Comparison of ENCODE assay signal across 10 cellular contexts in genomic region chr13:32284927-32285632, GRCh38. TPM values are rescaled to one million over a fixed set of nuclear protein-coding genes. Genes with fewer than 3 reads are reported as not detected.
DNase-seq lines count a peak whose midpoint lies in the region; ATAC-seq and TF ChIP-seq lines count a peak whose summit lies in the region.
"Had no signal": no experiment of that assay in that cellular context is flagged by ENCODE, and none has a peak within 500 bp of the region (broad histone marks: within the 10 kb centered on the region; RNA-seq: fewer than 3 reads in every experiment).

No MANE protein-coding gene starts in this region.

- intact Hi-C loops in A673 (cut with micrococcal nuclease; ENCODE audit: unreplicated experiment), result no loop called here
- intact Hi-C loops in activated naive CD4-positive, alpha-beta T cell treated with anti-CD3 and anti-CD28 coated beads for 36 hours (cut with micrococcal nuclease), result no loop called here

- H3K27me3 Mint-ChIP-seq in nephron (ENCODE audit: low read depth), result no peaks in the 10 kb centered on the region
- H3K27me3 Mint-ChIP-seq in stimulated activated naive CD8-positive, alpha-beta T cell treated with anti-CD3 and anti-CD28 coated beads, Interleukin-15, amount 100 ng/mL, for 72 hours, result no peaks in the 10 kb centered on the region
- no peaks in the 10 kb centered on the region for H3K27me3 Mint-ChIP-seq in activated naive CD4-positive, alpha-beta T cell treated with anti-CD3 and anti-CD28 coated beads for 36 hours (ENCODE audit: low read depth)

- H3K36me3 Mint-ChIP-seq in nephron (ENCODE audit: low read depth), result no peaks in the 10 kb centered on the region
- peaks cover 3% of the 10 kb centered on the region for H3K36me3 Mint-ChIP-seq in activated naive CD4-positive, alpha-beta T cell treated with anti-CD3 and anti-CD28 coated beads for 36 hours (ENCODE audit: low read depth)

- no TSS peak for BruUV-seq in A673 (replicated peaks; lab: Mats Ljungman, UMichigan)

- H3K4me1 ChIP-seq in A673 (ENCODE audit: insufficient read depth, low read length, poor library complexity, severe bottlenecking), result peaks cover 3% of the 10 kb centered on the region
- no peaks in the 10 kb centered on the region for H3K4me1 ChIP-seq in RWPE2 (ENCODE audit: insufficient read depth, poor library complexity, severe bottlenecking)

- POLR2A ChIA-PET in A673 (lab: Charles Lee; ENCODE audit: low non-redundant PET), result no interaction called here

- H3K4me1 Mint-ChIP-seq in nephron, result peaks cover 15% of the 10 kb centered on the region
- H3K4me1 Mint-ChIP-seq in stimulated activated naive CD8-positive, alpha-beta T cell treated with anti-CD3 and anti-CD28 coated beads, Interleukin-15, amount 100 ng/mL, for 72 hours, result no peaks in the 10 kb centered on the region
- H3K4me1 Mint-ChIP-seq in activated naive CD4-positive, alpha-beta T cell treated with anti-CD3 and anti-CD28 coated beads for 36 hours (ENCODE audit: low read depth), result no peaks in the 10 kb centered on the region

- no peaks in the 10 kb centered on the region for H3K36me3 ChIP-seq in A673 (ENCODE audit: insufficient read depth, low read length, poor library complexity, severe bottlenecking)
- no peaks in the 10 kb centered on the region for H3K36me3 ChIP-seq in RWPE2 (ENCODE audit: low read depth)

- peak overlapping the region in 1 of 3 experiments; percentile 11 for H3K4me3 Mint-ChIP-seq in nephron
- H3K4me3 Mint-ChIP-seq in stimulated activated naive CD8-positive, alpha-beta T cell treated with anti-CD3 and anti-CD28 coated beads, Interleukin-15, amount 100 ng/mL, for 72 hours, result no peak overlapping the region
- no peak overlapping the region for H3K4me3 Mint-ChIP-seq in activated naive CD4-positive, alpha-beta T cell treated with anti-CD3 and anti-CD28 coated beads for 36 hours

- no peaks in the 10 kb centered on the region for H3K27me3 ChIP-seq in A673 (replicated peaks; ENCODE audit: insufficient read depth, low read depth, low read length, poor library complexity)
- no peaks in the 10 kb centered on the region for H3K27me3 ChIP-seq in RWPE2 (ENCODE audit: insufficient read depth, poor library complexity, severe bottlenecking)

- H3K27ac Mint-ChIP-seq in nephron, result peak overlapping the region; percentile 89 to 97 (median 95)
- no peak overlapping the region for H3K27ac Mint-ChIP-seq in stimulated activated naive CD8-positive, alpha-beta T cell treated with anti-CD3 and anti-CD28 coated beads, Interleukin-15, amount 100 ng/mL, for 72 hours
- no peak overlapping the region for H3K27ac Mint-ChIP-seq in activated naive CD4-positive, alpha-beta T cell treated with anti-CD3 and anti-CD28 coated beads for 36 hours

- H3K9me3 ChIP-seq in A673 (ENCODE audit: low read depth, low read length, poor library complexity, severe bottlenecking), result no peaks in the 10 kb centered on the region
- H3K9me3 ChIP-seq in RWPE2 (ENCODE audit: severe bottlenecking), result no peaks in the 10 kb centered on the region

- CTCF ChIA-PET in A673 (lab: Charles Lee), result no interaction called here
- CTCF ChIA-PET in activated naive CD4-positive, alpha-beta T cell treated with anti-CD3 and anti-CD28 coated beads for 36 hours (lab: Charles Lee), result no interaction called here

- no peak for TF ChIP-seq CTCF in A673 (conservative IDR thresholded peaks at IDR 0.05; ENCODE audit: low read depth, low read length)
- TF ChIP-seq CTCF in RWPE2 (IDR thresholded peaks at IDR 0.05; ENCODE audit: poor library complexity, severe bottlenecking), result no peak
- no peak for TF ChIP-seq CTCF in fibroblast of pulmonary artery (IDR thresholded peaks at IDR 0.05; ENCODE audit: low read length, missing control alignments)
- TF ChIP-seq CTCF in nephron (IDR thresholded peaks at IDR 0.05; ENCODE audit: unreplicated experiment in 3 of 3), result no peak

- ATAC-seq in RWPE2 (ENCODE audit: low read depth) (peak; percentile 12; the same call in 1 of the 3 replicates), HG03520 (IDR thresholded peaks at IDR 0.05; ENCODE audit: unreplicated experiment) (no peak)
- ATAC-seq in stimulated activated naive CD8-positive, alpha-beta T cell treated with anti-CD3 and anti-CD28 coated beads, Interleukin-15, amount 100 ng/mL, for 72 hours, result no peak

- H3K9me3 Mint-ChIP-seq in nephron, result no peaks in the 10 kb centered on the region
- no peaks in the 10 kb centered on the region for H3K9me3 Mint-ChIP-seq in stimulated activated naive CD8-positive, alpha-beta T cell treated with anti-CD3 and anti-CD28 coated beads, Interleukin-15, amount 100 ng/mL, for 72 hours
- no peaks in the 10 kb centered on the region for H3K9me3 Mint-ChIP-seq in activated naive CD4-positive, alpha-beta T cell treated with anti-CD3 and anti-CD28 coated beads for 36 hours

- DNase-seq in A673 (ENCODE audit: low spot score), result peak; percentile 68
- DNase-seq in RWPE2 (ENCODE audit: low spot score), result no peak
- peak; percentile 94 for DNase-seq in fibroblast of pulmonary artery (ENCODE audit: low read depth)
- DNase-seq in NCI-H146 (lab: John Stamatoyannopoulos, UW), result no peak
- no peak for DNase-seq in stimulated activated naive CD8-positive, alpha-beta T cell treated with anti-CD3 and anti-CD28 coated beads, Interleukin-15, amount 100 ng/mL, for 72 hours
- DNase-seq in activated naive CD4-positive, alpha-beta T cell treated with anti-CD3 and anti-CD28 coated beads for 36 hours, result no peak
- DNase-seq: activated naive CD4-positive, alpha-beta T cell had no signal

- H3K4me3 ChIP-seq in A673 (ENCODE audit: low read depth, low read length, poor library complexity, severe bottlenecking) (no peak overlapping the region), RWPE2 (ENCODE audit: severe bottlenecking) (no peak overlapping the region), fibroblast of pulmonary artery (replicated peaks; ENCODE audit: low read depth, low read length) (no peak overlapping the region)

- H3K27ac ChIP-seq in A673 (ENCODE audit: low read depth, low read length, poor library complexity, severe bottlenecking), result no peak overlapping the region
- H3K27ac ChIP-seq in RWPE2 (ENCODE audit: poor library complexity, severe bottlenecking), result no peak overlapping the region

RNA-seq across cellular contexts. Expression of gene ZAR1L, which starts 30.1 kb away (rescaled TPM):
- total RNA-seq in A673 (2021), result not detected in 2 replicates
- not detected for total RNA-seq in activated naive CD4-positive, alpha-beta T cell treated with anti-CD3 and anti-CD28 coated beads for 36 hours
- total RNA-seq: mononuclear cell had no signal

RNA-seq across cellular contexts. Expression of gene BRCA2, which starts 30.2 kb away (rescaled TPM):
- 35.9 and 47.2 TPM in 2 replicates for total RNA-seq in A673 (2021)
- 10 to 100 TPM; 17.3 to 21.3 TPM for total RNA-seq in activated naive CD4-positive, alpha-beta T cell treated with anti-CD3 and anti-CD28 coated beads for 36 hours

Comparison
In these comparisons a context has a peak if more than half of its experiments do, and no peak if none do; other contexts are left out.
1. DNase-seq: peak in A673 (single experiment) and fibroblast of pulmonary artery (single experiment); none in RWPE2 (single experiment), NCI-H146 (single experiment), stimulated activated naive CD8-positive, alpha-beta T cell treated with anti-CD3 and anti-CD28 coated beads, Interleukin-15, amount 100 ng/mL, for 72 hours (0 of 2) and activated naive CD4-positive, alpha-beta T cell treated with anti-CD3 and anti-CD28 coated beads for 36 hours (single experiment).
2. H3K27ac Mint-ChIP-seq: peak in nephron (3 of 3); none in stimulated activated naive CD8-positive, alpha-beta T cell treated with anti-CD3 and anti-CD28 coated beads, Interleukin-15, amount 100 ng/mL, for 72 hours (0 of 2) and activated naive CD4-positive, alpha-beta T cell treated with anti-CD3 and anti-CD28 coated beads for 36 hours (single experiment).